ENCODE assay signal across 8 cellular contexts in genomic region chr6:125748534-125749111, GRCh38. TPM values are rescaled to one million over a fixed set of nuclear protein-coding genes. Genes with fewer than 3 reads are reported as not detected.
DNase-seq lines count a peak whose midpoint lies in the region; ATAC-seq and TF ChIP-seq lines count a peak whose summit lies in the region.

No MANE protein-coding gene starts in this region.

- H3K36me3 ChIP-seq in sigmoid colon, result no peaks in the 10 kb centered on the region

- no peaks in the 10 kb centered on the region for H3K9me3 ChIP-seq in sigmoid colon

- peak overlapping the region; percentile 86 to 89 (median 88) for H3K27ac ChIP-seq in sigmoid colon

- H3K4me1 Mint-ChIP-seq in Calu3 (ENCODE audit: low read depth, unreplicated experiment), result peaks cover 17% of the 10 kb centered on the region
- peaks cover 15 to 25% (median 22%) of the 10 kb centered on the region in 3 donors for H3K4me1 Mint-ChIP-seq in IgD-negative memory B cell
- H3K4me1 Mint-ChIP-seq in activated CD8-positive, alpha-beta memory T cell treated with anti-CD3 and anti-CD28 coated beads, Interleukin-2, amount 10 ng/mL, durations not matched to agents 7 days and 5 days, result peaks cover 40% of the 10 kb centered on the region

- peaks cover 59% of the 10 kb centered on the region for H3K27me3 Mint-ChIP-seq in Calu3 (ENCODE audit: unreplicated experiment)
- peaks cover 54% of the 10 kb centered on the region for H3K27me3 Mint-ChIP-seq in IgD-negative memory B cell
- peaks cover 81% of the 10 kb centered on the region for H3K27me3 Mint-ChIP-seq in activated CD8-positive, alpha-beta memory T cell treated with anti-CD3 and anti-CD28 coated beads, Interleukin-2, amount 10 ng/mL, durations not matched to agents 7 days and 5 days

- TF ChIP-seq CTCF in Calu3 (IDR thresholded peaks at IDR 0.05; ENCODE audit: unreplicated experiment), result no peak
- TF ChIP-seq CTCF in sigmoid colon (IDR thresholded peaks at IDR 0.05), result no peak

- H3K4me3 Mint-ChIP-seq in Calu3 (ENCODE audit: low read depth, unreplicated experiment) (peak overlapping the region; percentile 83), IgD-negative memory B cell (peak overlapping the region; percentile 68 to 92 (median 86))
- H3K4me3 Mint-ChIP-seq in activated CD8-positive, alpha-beta memory T cell treated with anti-CD3 and anti-CD28 coated beads, Interleukin-2, amount 10 ng/mL, durations not matched to agents 7 days and 5 days, result peak overlapping the region; percentile 78

- no peak for TF ChIP-seq EP300 in sigmoid colon (IDR thresholded peaks at IDR 0.05)

- 0 to 1% methylated on average over 25 of the region's 25 CpGs for WGBS in sigmoid colon, 2 donors

- BruUV-seq in Calu3 (replicated peaks; lab: Mats Ljungman, UMichigan), result no TSS peak

- no peak for TF ChIP-seq POLR2A in sigmoid colon (IDR thresholded peaks at IDR 0.05)

- no peak for DNase-seq in Calu3
- no peak for DNase-seq in activated CD8-positive, alpha-beta memory T cell treated with anti-CD3 and anti-CD28 coated beads, Interleukin-2, amount 10 ng/mL, durations not matched to agents 7 days and 5 days
- peak; percentile 35 for DNase-seq in foreskin melanocyte
- DNase-seq in sigmoid colon, result no peak
- DNase-seq in T-helper 9 cell, result no peak
- DNase-seq in LoVo (ENCODE audit: low spot score), result no peak
- DNase-seq in stimulated activated CD4-positive, alpha-beta T cell treated with anti-CD3 and anti-CD28 coated beads, Interleukin-4, amount 100 ng/mL, for 4 hours, result no peak

- CTCF ChIA-PET in Calu3 (lab: Charles Lee), result no interaction called here
- CTCF ChIA-PET in activated CD8-positive, alpha-beta memory T cell treated with anti-CD3 and anti-CD28 coated beads, Interleukin-2, amount 10 ng/mL, durations not matched to agents 7 days and 5 days (lab: Charles Lee), result interaction anchor here (0.9 to 1.5 kb wide), 3 partner anchors 208 to 447 kb away, joined by 3 to 4 read pairs (median 3); no protein-coding TSS in a partner anchor

- ATAC-seq in activated CD8-positive, alpha-beta memory T cell treated with anti-CD3 and anti-CD28 coated beads, Interleukin-2, amount 10 ng/mL, durations not matched to agents 7 days and 5 days, result no peak

- peak overlapping the region; percentile 53 to 74 (median 70) for H3K4me3 ChIP-seq in sigmoid colon

- H3K27me3 ChIP-seq in sigmoid colon, result peaks cover 0 to 44% (median 0%) of the 10 kb centered on the region in 3 donors

- H3K27ac Mint-ChIP-seq in Calu3 (ENCODE audit: unreplicated experiment) (no peak overlapping the region), IgD-negative memory B cell (peak overlapping the region; percentile 35 to 92 (median 63))
- no peak overlapping the region for H3K27ac Mint-ChIP-seq in activated CD8-positive, alpha-beta memory T cell treated with anti-CD3 and anti-CD28 coated beads, Interleukin-2, amount 10 ng/mL, durations not matched to agents 7 days and 5 days

- intact Hi-C loops in Calu3 (cut with micrococcal nuclease; ENCODE audit: unreplicated experiment) (no loop called here), sigmoid colon (cut with DNase I) (loop anchor here (2.0 to 10.0 kb wide), 4 partner anchors 32 to 594 kb away; partner anchors contain the start of gene TPD52L1)

- H3K36me3 Mint-ChIP-seq in Calu3 (ENCODE audit: insufficient read depth, unreplicated experiment) (peaks cover 26% of the 10 kb centered on the region), IgD-negative memory B cell (peaks cover 2% of the 10 kb centered on the region)
- peaks cover 4% of the 10 kb centered on the region for H3K36me3 Mint-ChIP-seq in activated CD8-positive, alpha-beta memory T cell treated with anti-CD3 and anti-CD28 coated beads, Interleukin-2, amount 10 ng/mL, durations not matched to agents 7 days and 5 days

- H3K4me1 ChIP-seq in sigmoid colon, result peaks cover 0 to 33% (median 21%) of the 10 kb centered on the region in 4 donors

- H3K9me3 Mint-ChIP-seq in Calu3 (ENCODE audit: low read depth, unreplicated experiment) (no peaks in the 10 kb centered on the region), IgD-negative memory B cell (peaks cover 0 to 4% (median 0%) of the 10 kb centered on the region in 3 donors)
- no peaks in the 10 kb centered on the region for H3K9me3 Mint-ChIP-seq in activated CD8-positive, alpha-beta memory T cell treated with anti-CD3 and anti-CD28 coated beads, Interleukin-2, amount 10 ng/mL, durations not matched to agents 7 days and 5 days (ENCODE audit: low read depth)

RNA-seq across cellular contexts. Expression of gene HEY2, which starts 0.8 kb away (rescaled TPM):
- total RNA-seq in Calu3 (2022), result 0.47 and 0.64 TPM in 2 replicates
- 0.30 TPM for polyA plus RNA-seq in IgD-negative memory B cell
- not detected for total RNA-seq in activated CD8-positive, alpha-beta memory T cell treated with anti-CD3 and anti-CD28 coated beads, Interleukin-2, amount 10 ng/mL, durations not matched to agents 7 days and 5 days
- total RNA-seq in sigmoid colon, result 1 to 10 TPM; 1.3 to 3.9 (median 2.1) TPM
- polyA plus RNA-seq in sigmoid colon, result 1 to 10 TPM in 1 of 3 donors, not detected in 2; 1.2 TPM

RNA-seq across cellular contexts. Expression of gene NCOA7, which starts 42.1 kb away (rescaled TPM):
- total RNA-seq in Calu3 (2022) (97.1 and 102 TPM in 2 replicates), sigmoid colon (10 to 100 TPM; 21.3 to 28.6 (median 26.3) TPM)
- polyA plus RNA-seq in IgD-negative memory B cell (35.6 TPM), sigmoid colon (10 to 100 TPM; 15.6 to 48.3 (median 39.6) TPM)
- total RNA-seq in activated CD8-positive, alpha-beta memory T cell treated with anti-CD3 and anti-CD28 coated beads, Interleukin-2, amount 10 ng/mL, durations not matched to agents 7 days and 5 days, result 10 to 100 TPM; 45.3 to 46.9 TPM

Comparison
In these comparisons a context has a peak if more than half of its experiments do, and no peak if none do; other contexts are left out.
1. H3K27ac Mint-ChIP-seq: peak in IgD-negative memory B cell (3 of 3); none in Calu3 (single experiment) and activated CD8-positive, alpha-beta memory T cell treated with anti-CD3 and anti-CD28 coated beads, Interleukin-2, amount 10 ng/mL, durations not matched to agents 7 days and 5 days (single experiment).
2. Peak in every context shown above with its lines, with median percentiles within 50 percentile points of each other: H3K4me3 Mint-ChIP-seq.